ENCODE assay signal across 1 cellular context in genomic region chr5:144487761-144488160, GRCh38.
TF ChIP-seq lines count a peak whose summit lies in the region.

No MANE protein-coding gene starts in this region.

TF ChIP-seq in GM23338, 12 proteins besides CTCF, POLR2A, EP300 and RAD21 (continued from another document):
- TF ChIP-seq ZNF331 (CRISPR knock-in tag; IDR thresholded peaks at IDR 0.05; ENCODE audit: low read depth) (no peak), JUNB (IDR thresholded peaks at IDR 0.05; ENCODE audit: unreplicated experiment) (no peak), REST (IDR thresholded peaks at IDR 0.05; ENCODE audit: unreplicated experiment) (no peak), ETS1 (IDR thresholded peaks at IDR 0.05) (no peak), POLR2AphosphoS5 (IDR thresholded peaks at IDR 0.05; ENCODE audit: low read depth) (no peak), EZH2phosphoT487 (IDR thresholded peaks at IDR 0.05; ENCODE audit: unreplicated experiment) (no peak), EZH2 (IDR thresholded peaks at IDR 0.05; ENCODE audit: low read depth, unreplicated experiment) (no peak)
